4 cellular contexts compared by ENCODE assay signal in genomic region chr2:79938648-79939047, GRCh38.
"Had no signal": no experiment of that assay in that cellular context is flagged by ENCODE, and none has a peak within 500 bp of the region (broad histone marks: within the 10 kb centered on the region; RNA-seq: fewer than 3 reads in every experiment).

No MANE protein-coding gene starts in this region.

- ATAC-seq: HepG2, K562 had no signal

- H3K27ac ChIP-seq: HL-60 had no signal

- DNase-seq: IMR-90 had no signal

- H3K4me3 ChIP-seq: K562 had no signal
